17 cellular contexts compared by ENCODE assay signal in genomic region chr1:235108185-235108593, GRCh38.
"Had no signal": no experiment of that assay in that cellular context is flagged by ENCODE, and none has a peak within 500 bp of the region (broad histone marks: within the 10 kb centered on the region; RNA-seq: fewer than 3 reads in every experiment).

No MANE protein-coding gene starts in this region.

- H3K4me3 ChIP-seq: dorsolateral prefrontal cortex, left lung, stomach, thoracic aorta, uterus had no signal

- H3K27ac ChIP-seq: dorsolateral prefrontal cortex, left lung, stomach, thoracic aorta, uterus, WERI-Rb-1 had no signal

- DNase-seq: activated CD4-positive, alpha-beta T cell treated with anti-CD3 and anti-CD28 coated beads for 4 hours; activated CD8-positive, alpha-beta T cell treated with anti-CD3 and anti-CD28 coated beads for 36 hours; activated naive CD4-positive, alpha-beta T cell; dorsolateral prefrontal cortex; foreskin melanocyte; left lung; natural killer cell; nucleus accumbens; right cardiac atrium; small intestine; stomach; T1000; uterus; WERI-Rb-1 had no signal

- H3K9me3 ChIP-seq: left lung, stomach, thoracic aorta, uterus had no signal

- ATAC-seq: activated CD8-positive, alpha-beta T cell treated with anti-CD3 and anti-CD28 coated beads for 36 hours; left lung; natural killer cell had no signal

- H3K4me1 ChIP-seq: uterus had no signal

- H3K27ac Mint-ChIP-seq: activated CD8-positive, alpha-beta T cell treated with anti-CD3 and anti-CD28 coated beads for 36 hours had no signal

- H3K27me3 ChIP-seq: dorsolateral prefrontal cortex, left lung, stomach, uterus had no signal

- H3K27me3 Mint-ChIP-seq: activated CD8-positive, alpha-beta T cell treated with anti-CD3 and anti-CD28 coated beads for 36 hours had no signal

- FAIRE-seq: astrocyte, islet of Langerhans, small intestine had no signal

- H3K9me3 Mint-ChIP-seq: activated CD8-positive, alpha-beta T cell treated with anti-CD3 and anti-CD28 coated beads for 36 hours; natural killer cell had no signal

- H3K4me3 Mint-ChIP-seq: activated CD8-positive, alpha-beta T cell treated with anti-CD3 and anti-CD28 coated beads for 36 hours; natural killer cell had no signal

- H3K36me3 ChIP-seq: uterus had no signal
